In the genomic region with DNA sequence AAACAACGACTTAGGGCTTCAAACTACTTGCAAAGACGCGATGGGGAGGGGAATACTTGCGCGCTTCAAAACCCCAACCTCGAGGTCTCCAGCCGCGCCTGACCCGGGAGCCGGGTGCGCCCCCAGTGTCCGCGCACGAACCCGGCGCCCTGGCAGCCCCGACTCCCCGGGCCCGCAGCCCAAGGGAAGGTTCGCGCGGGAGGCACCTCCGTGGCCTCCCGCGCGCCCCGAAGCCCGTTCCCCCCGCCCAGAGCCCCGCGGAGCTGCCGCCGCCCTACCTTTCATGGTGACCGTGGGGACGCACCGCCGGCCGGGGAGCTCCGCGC, we compare ENCODE assay signal across 11 cellular contexts. TPM values are rescaled to one million over a fixed set of nuclear protein-coding genes. Genes with fewer than 3 reads are reported as not detected.
A peak's percentile ranks its signal among the peaks of the same experiment; 100 is the strongest.
DNase-seq lines count a peak whose midpoint lies in the region; ATAC-seq, FAIRE-seq and TF ChIP-seq lines count a peak whose summit lies in the region.
"Had no signal": no experiment of that assay in that cellular context is flagged by ENCODE, and none has a peak within 500 bp of the region (broad histone marks: within the 10 kb centered on the region; RNA-seq: fewer than 3 reads in every experiment).

No MANE protein-coding gene starts in this region.

- TF ChIP-seq CTCF in AG04449 (IDR thresholded peaks at IDR 0.05; ENCODE audit: insufficient read depth, low read length, missing control alignments) (peak; percentile 17), MM.1S (IDR thresholded peaks at IDR 0.05; ENCODE audit: low read length) (no peak), fibroblast of pulmonary artery (IDR thresholded peaks at IDR 0.05; ENCODE audit: low read length, missing control alignments) (no peak), neural progenitor cell (IDR thresholded peaks at IDR 0.05) (peak; percentile 44)

- no peaks in the 10 kb centered on the region for H3K9me3 ChIP-seq in MM.1S (replicated peaks; ENCODE audit: insufficient read depth, low read length)
- H3K9me3 ChIP-seq in neural progenitor cell (ENCODE audit: low read depth) = no peaks in the 10 kb centered on the region
- H3K9me3 ChIP-seq in HAP-1 = no peaks in the 10 kb centered on the region

- peak overlapping the region; percentile 92 for H3K4me3 Mint-ChIP-seq in neural progenitor cell
- no peak overlapping the region for H3K4me3 Mint-ChIP-seq in activated CD4-positive, alpha-beta T cell treated with anti-CD3 and anti-CD28 coated beads, Interleukin-2, amount 10 ng/mL, durations not matched to agents 7 days and 5 days
- H3K4me3 Mint-ChIP-seq: natural killer cell treated with Interleukin-12 subunit alpha and Interleukin-12 subunit beta and Interleukin-15 and Interleukin-18, amount 100 ng/mL, for 72 hours had no signal

- peaks cover 22% of the 10 kb centered on the region for H3K27me3 Mint-ChIP-seq in neural progenitor cell (ENCODE audit: insufficient read depth, low read depth)
- peaks cover 56% of the 10 kb centered on the region for H3K27me3 Mint-ChIP-seq in activated CD4-positive, alpha-beta T cell treated with anti-CD3 and anti-CD28 coated beads, Interleukin-2, amount 10 ng/mL, durations not matched to agents 7 days and 5 days

- CTCF ChIA-PET in AG04449 (lab: Yijun Ruan, JAX) = interaction anchor here (1.4 kb wide), 1 partner anchor 8 kb away, joined by 8 read pairs; no protein-coding TSS in a partner anchor
- CTCF ChIA-PET in activated CD4-positive, alpha-beta T cell treated with anti-CD3 and anti-CD28 coated beads, Interleukin-2, amount 10 ng/mL, durations not matched to agents 7 days and 5 days (lab: Charles Lee) = no interaction called here

- no peaks in the 10 kb centered on the region for H3K9me3 Mint-ChIP-seq in neural progenitor cell
- no peaks in the 10 kb centered on the region for H3K9me3 Mint-ChIP-seq in activated CD4-positive, alpha-beta T cell treated with anti-CD3 and anti-CD28 coated beads, Interleukin-2, amount 10 ng/mL, durations not matched to agents 7 days and 5 days
- H3K9me3 Mint-ChIP-seq: natural killer cell treated with Interleukin-12 subunit alpha and Interleukin-12 subunit beta and Interleukin-15 and Interleukin-18, amount 100 ng/mL, for 72 hours; stimulated activated naive CD8-positive, alpha-beta T cell treated with anti-CD3 and anti-CD28 coated beads, Interleukin-15, amount 100 ng/mL, for 72 hours had no signal

- H3K36me3 ChIP-seq in MM.1S (replicated peaks; ENCODE audit: insufficient read depth, low read length) (no peaks in the 10 kb centered on the region), neural progenitor cell (no peaks in the 10 kb centered on the region), HAP-1 (replicated peaks) (no peaks in the 10 kb centered on the region)

- H3F3A ChIP-seq in MM.1S (ENCODE audit: insufficient read depth, low read length) (no peaks in the 10 kb centered on the region), neural progenitor cell (ENCODE audit: low read depth) (peaks cover 13% of the 10 kb centered on the region)

- H3K4me1 ChIP-seq in MM.1S (ENCODE audit: low read length) (no peaks in the 10 kb centered on the region), neural progenitor cell (peaks cover 9% of the 10 kb centered on the region), HAP-1 (no peaks in the 10 kb centered on the region)

- H3K27ac Mint-ChIP-seq in neural progenitor cell = no peak overlapping the region
- H3K27ac Mint-ChIP-seq in activated CD4-positive, alpha-beta T cell treated with anti-CD3 and anti-CD28 coated beads, Interleukin-2, amount 10 ng/mL, durations not matched to agents 7 days and 5 days = no peak overlapping the region
- H3K27ac Mint-ChIP-seq: natural killer cell treated with Interleukin-12 subunit alpha and Interleukin-12 subunit beta and Interleukin-15 and Interleukin-18, amount 100 ng/mL, for 72 hours; stimulated activated naive CD8-positive, alpha-beta T cell treated with anti-CD3 and anti-CD28 coated beads, Interleukin-15, amount 100 ng/mL, for 72 hours had no signal

- H4K20me1 ChIP-seq in MM.1S (ENCODE audit: insufficient read depth, low read length) (no peaks in the 10 kb centered on the region), neural progenitor cell (ENCODE audit: low read depth) (no peaks in the 10 kb centered on the region)

- H3K27ac ChIP-seq in MM.1S (ENCODE audit: low read length) = no peak overlapping the region
- no peak overlapping the region for H3K27ac ChIP-seq in neural progenitor cell

- H3K79me2 ChIP-seq in MM.1S (ENCODE audit: low read length) (no peaks in the 10 kb centered on the region), neural progenitor cell (ENCODE audit: low read depth) (no peaks in the 10 kb centered on the region)

- POLR2A ChIA-PET in AG04449 (lab: Yijun Ruan, JAX) = no interaction called here
- POLR2A ChIA-PET in activated CD4-positive, alpha-beta T cell treated with anti-CD3 and anti-CD28 coated beads, Interleukin-2, amount 10 ng/mL, durations not matched to agents 7 days and 5 days (lab: Charles Lee) = no interaction called here

- no peak for FAIRE-seq in RCC 7860 (lab: Jason Lieb, UNC)

- H3K36me3 Mint-ChIP-seq in neural progenitor cell = no peaks in the 10 kb centered on the region
- no peaks in the 10 kb centered on the region for H3K36me3 Mint-ChIP-seq in activated CD4-positive, alpha-beta T cell treated with anti-CD3 and anti-CD28 coated beads, Interleukin-2, amount 10 ng/mL, durations not matched to agents 7 days and 5 days (ENCODE audit: low read depth)
- H3K36me3 Mint-ChIP-seq: natural killer cell treated with Interleukin-12 subunit alpha and Interleukin-12 subunit beta and Interleukin-15 and Interleukin-18, amount 100 ng/mL, for 72 hours had no signal

- peak overlapping the region; percentile 78 for H3K4me3 ChIP-seq in AG04449 (ENCODE audit: low read depth, low read length)
- no peak overlapping the region for H3K4me3 ChIP-seq in MM.1S (ENCODE audit: low read length)
- peak overlapping the region; percentile 64 for H3K4me3 ChIP-seq in fibroblast of pulmonary artery (replicated peaks; ENCODE audit: low read depth, low read length)
- peak overlapping the region; percentile 74 for H3K4me3 ChIP-seq in neural progenitor cell
- no peak overlapping the region for H3K4me3 ChIP-seq in HAP-1

- peaks cover 31% of the 10 kb centered on the region for H3K4me1 Mint-ChIP-seq in neural progenitor cell
- peaks cover 3% of the 10 kb centered on the region for H3K4me1 Mint-ChIP-seq in activated CD4-positive, alpha-beta T cell treated with anti-CD3 and anti-CD28 coated beads, Interleukin-2, amount 10 ng/mL, durations not matched to agents 7 days and 5 days

- no peaks in the 10 kb centered on the region for H3K9me2 ChIP-seq in MM.1S (replicated peaks; ENCODE audit: insufficient read depth, low read length)

- H3K4me2 ChIP-seq in MM.1S (ENCODE audit: low read depth, low read length) (peak overlapping the region; percentile 24; the same call in 1 of the 2 replicates), neural progenitor cell (peak overlapping the region; percentile 92)

- in situ Hi-C loops in HAP-1 (cut with MboI; ENCODE audit: low sequenced_read_pairs) = no loop called here

- DNase-seq in AG04449 (ENCODE audit: low read depth, low spot score) (no peak), MM.1S (no peak), fibroblast of pulmonary artery (ENCODE audit: low read depth) (peak; percentile 43), neural progenitor cell (ENCODE audit: low spot score) (peak; percentile 56), HAP-1 (ENCODE audit: low spot score in 2 of 2) (no peak), RCC 7860 (ENCODE audit: low spot score) (no peak)
- DNase-seq in activated CD4-positive, alpha-beta T cell treated with anti-CD3 and anti-CD28 coated beads, Interleukin-2, amount 10 ng/mL, durations not matched to agents 7 days and 5 days = no peak
- DNase-seq: stimulated activated naive CD8-positive, alpha-beta T cell treated with anti-CD3 and anti-CD28 coated beads, Interleukin-15, amount 100 ng/mL, for 72 hours had no signal

- H3K27me3 ChIP-seq in MM.1S (replicated peaks; ENCODE audit: insufficient read depth, low read length) = peaks cover 8% of the 10 kb centered on the region; the same call in 1 of the 2 replicates
- peaks cover 66% of the 10 kb centered on the region for H3K27me3 ChIP-seq in neural progenitor cell
- H3K27me3 ChIP-seq in HAP-1 (ENCODE audit: low read depth) = peaks cover 19% of the 10 kb centered on the region

- H2AFZ ChIP-seq in MM.1S (ENCODE audit: low read length) = no peak overlapping the region
- peak overlapping the region; percentile 96 for H2AFZ ChIP-seq in neural progenitor cell (replicated peaks)

- H3K9ac ChIP-seq in MM.1S (ENCODE audit: low read length) (no peak overlapping the region), neural progenitor cell (no peak overlapping the region)

- no peak for ATAC-seq in GM18868 (IDR thresholded peaks at IDR 0.05; ENCODE audit: unreplicated experiment)
- ATAC-seq: natural killer cell treated with Interleukin-12 subunit alpha and Interleukin-12 subunit beta and Interleukin-15 and Interleukin-18, amount 100 ng/mL, for 72 hours had no signal

RNA-seq across cellular contexts. Expression of gene COLEC12, which starts 0.3 kb away (rescaled TPM):
- total RNA-seq in neural progenitor cell (ENCODE audit: low replicate concordance) = 2.0 and 2.1 TPM in 2 replicates
- not detected for total RNA-seq in activated CD4-positive, alpha-beta T cell treated with anti-CD3 and anti-CD28 coated beads, Interleukin-2, amount 10 ng/mL, durations not matched to agents 7 days and 5 days
- total RNA-seq: natural killer cell treated with Interleukin-12 subunit alpha and Interleukin-12 subunit beta and Interleukin-15 and Interleukin-18, amount 100 ng/mL, for 72 hours; T-helper 2 cell treated with Interferon-gamma antibody and Interleukin-4, amounts not matched to agents 100 ng/mL and 5 ng/mL, for 36 hours had no signal

Comparison
In these comparisons a context has a peak if more than half of its experiments do, and no peak if none do; other contexts are left out.
1. DNase-seq: peak in fibroblast of pulmonary artery (single experiment) and neural progenitor cell (single experiment); none in AG04449 (single experiment), MM.1S (single experiment), HAP-1 (0 of 2), RCC 7860 (single experiment) and activated CD4-positive, alpha-beta T cell treated with anti-CD3 and anti-CD28 coated beads, Interleukin-2, amount 10 ng/mL, durations not matched to agents 7 days and 5 days (single experiment).
2. H3K4me3 ChIP-seq: peak in AG04449 (single experiment), fibroblast of pulmonary artery (single experiment) and neural progenitor cell (single experiment); none in MM.1S (single experiment) and HAP-1 (single experiment).
3. CTCF ChIP-seq: peak in AG04449 (single experiment) and neural progenitor cell (single experiment); none in MM.1S (single experiment) and fibroblast of pulmonary artery (single experiment).